In genomic region chr17:22128171-22128570, GRCh38 we compare ENCODE assay signal across 11 cellular contexts.
"Had no signal": no experiment of that assay in that cellular context is flagged by ENCODE, and none has a peak within 500 bp of the region (broad histone marks: within the 10 kb centered on the region; RNA-seq: fewer than 3 reads in every experiment).

No MANE protein-coding gene starts in this region.

- FAIRE-seq: H1, H54 had no signal

- H2AFZ ChIP-seq: GM23248 had no signal

- H3K27ac ChIP-seq: GM23248 had no signal

- DNase-seq: GM23248, GOT3, H7, H9, HCEC 1CT, HFFc6 had no signal

- ATAC-seq: GM23338, HCT116 had no signal

- H3K36me3 ChIP-seq: HAP-1 had no signal

- H3K4me2 ChIP-seq: GM23338 had no signal

- H3K4me3 ChIP-seq: GM23248, GM23338, HAP-1 had no signal

- H3K9ac ChIP-seq: GM23248 had no signal

- H3K4me1 ChIP-seq: HAP-1 had no signal
